ENCODE assay signal across 17 cellular contexts in genomic region chr2:143702931-143703330, GRCh38.
"Had no signal": no experiment of that assay in that cellular context is flagged by ENCODE, and none has a peak within 500 bp of the region (broad histone marks: within the 10 kb centered on the region; RNA-seq: fewer than 3 reads in every experiment).

No MANE protein-coding gene starts in this region.

- H3K4me1 Mint-ChIP-seq: endodermal cell had no signal

- DNase-seq: colonic mucosa; effector CD4-positive, alpha-beta T cell; endodermal cell; heart left ventricle; hypothalamus; kidney glomerular epithelial cell; mesendoderm; nephron progenitor cell; psoas muscle; retina; right lobe of liver; spleen; stimulated activated CD4-positive, alpha-beta T cell treated with anti-CD3 and anti-CD28 coated beads, Interleukin-15, amount 100 ng/mL, for 24 hours; stimulated activated CD4-positive, alpha-beta T cell treated with anti-CD3 and anti-CD28 coated beads, Interleukin-2, amount 100 ng/mL, for 24 hours; stimulated activated CD4-positive, alpha-beta T cell treated with anti-CD3 and anti-CD28 coated beads, Interleukin-4, amount 100 ng/mL, for 4 hours; stimulated activated naive CD4-positive, alpha-beta T cell treated with Interleukin-2 at 50 U/mL for 16 hours had no signal

- H3K4me3 Mint-ChIP-seq: endodermal cell, nephron progenitor cell, type B pancreatic cell had no signal

- ATAC-seq: heart left ventricle, psoas muscle, right lobe of liver had no signal

- H3K9me3 ChIP-seq: colonic mucosa, heart left ventricle, psoas muscle, right lobe of liver, spleen had no signal

- H3K36me3 Mint-ChIP-seq: type B pancreatic cell had no signal

- H3K27ac ChIP-seq: colonic mucosa, heart left ventricle, psoas muscle, right lobe of liver, spleen had no signal

- H3K4me3 ChIP-seq: colonic mucosa, heart left ventricle, psoas muscle, right lobe of liver, spleen had no signal

- H3K27me3 ChIP-seq: colonic mucosa, heart left ventricle, right lobe of liver, spleen had no signal

- H3K4me1 ChIP-seq: colonic mucosa, psoas muscle, right lobe of liver had no signal

- H3K36me3 ChIP-seq: colonic mucosa, right lobe of liver had no signal

- H3K9me3 Mint-ChIP-seq: endodermal cell, nephron progenitor cell had no signal

- H3K27ac Mint-ChIP-seq: endodermal cell, nephron progenitor cell, type B pancreatic cell had no signal
